28 cellular contexts compared by ENCODE assay signal in the genomic region with DNA sequence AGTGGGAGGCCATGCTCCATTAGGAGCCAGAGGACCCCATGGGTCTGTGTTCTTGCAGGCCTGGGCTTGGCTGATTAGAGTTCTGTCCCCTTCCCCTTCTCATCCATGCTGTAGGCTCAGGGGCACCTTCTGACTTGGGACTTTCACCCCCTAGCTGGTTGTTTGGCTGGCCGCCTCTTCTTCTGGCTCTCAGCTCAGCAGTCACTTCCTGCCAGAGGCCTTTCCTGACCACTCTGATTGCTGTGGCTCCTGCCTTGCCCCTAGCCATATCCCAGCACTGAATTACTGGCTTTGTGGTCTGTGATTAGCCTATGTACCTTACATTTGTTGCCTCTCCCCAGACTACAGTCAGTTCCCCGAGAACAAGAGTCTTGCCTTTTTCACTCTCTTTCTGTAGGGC. TPM values are rescaled to one million over a fixed set of nuclear protein-coding genes. Genes with fewer than 3 reads are reported as not detected.
DNase-seq lines count a peak whose midpoint lies in the region; ATAC-seq and TF ChIP-seq lines count a peak whose summit lies in the region.
"Had no signal": no experiment of that assay in that cellular context is flagged by ENCODE, and none has a peak within 500 bp of the region (broad histone marks: within the 10 kb centered on the region; RNA-seq: fewer than 3 reads in every experiment).

No MANE protein-coding gene starts in this region.

- no peaks in the 10 kb centered on the region for H3K27me3 ChIP-seq in cardiac muscle cell
- H3K27me3 ChIP-seq: brain microvascular endothelial cell, sigmoid colon, transverse colon had no signal

- H3K27ac ChIP-seq in cardiac muscle cell = peak overlapping the region; percentile 82
- H3K27ac ChIP-seq: A549, brain microvascular endothelial cell, neutrophil, sigmoid colon, transverse colon had no signal

- H3K9me3 ChIP-seq in cardiac muscle cell (ENCODE audit: low read depth) = no peaks in the 10 kb centered on the region
- H3K9me3 ChIP-seq: A549, neutrophil, sigmoid colon, transverse colon had no signal

- no peak overlapping the region for H3K4me3 ChIP-seq in cardiac muscle cell
- H3K4me3 ChIP-seq: A549, sigmoid colon, transverse colon had no signal

- peak; percentile 15 for DNase-seq in Daoy (ENCODE audit: low read depth)
- DNase-seq in M059J (ENCODE audit: low read depth) = peak; percentile 15
- DNase-seq in cardiac muscle cell (ENCODE audit: low read depth in 1 of 2, low spot score in 1 of 2) = no peak
- peak; percentile 37 to 41 for DNase-seq in lung microvascular endothelial cell (ENCODE audit: low read depth in 2 of 2)
- DNase-seq in SW 1271 (lab: John Stamatoyannopoulos, UW) = no peak
- DNase-seq in HuH-7.5 (ENCODE audit: low spot score) = no peak
- DNase-seq: activated CD4-positive, alpha-beta T cell treated with anti-CD3 and anti-CD28 coated beads for 36 hours; activated CD8-positive, alpha-beta T cell treated with anti-CD3 and anti-CD28 coated beads for 36 hours; amniotic stem cell; brain microvascular endothelial cell; Calu3; DMS79 treated with DMSO at 0.1 percent for 48 hours; effector CD8-positive, alpha-beta T cell; NCI-H1436 treated with DMSO at 0.1 percent for 48 hours; NCI-H2081 treated with DMSO at 0.1 percent for 48 hours; NCI-H2227 treated with DMSO at 0.1 percent for 48 hours; SIG-M5; sigmoid colon; stimulated activated CD4-positive, alpha-beta T cell treated with anti-CD3 and anti-CD28 coated beads, Interleukin-4, amount 100 ng/mL, for 24 hours; T-helper 9 cell; transverse colon had no signal

- peaks cover 45% of the 10 kb centered on the region for H3K4me1 ChIP-seq in cardiac muscle cell (ENCODE audit: low read depth)
- H3K4me1 ChIP-seq: A549, transverse colon had no signal

- peaks cover 40% of the 10 kb centered on the region for H3K36me3 ChIP-seq in cardiac muscle cell
- H3K36me3 ChIP-seq: brain microvascular endothelial cell, neutrophil, sigmoid colon, transverse colon had no signal

- ATAC-seq in GM18498 (IDR thresholded peaks at IDR 0.05; ENCODE audit: unreplicated experiment) = no peak
- no peak for ATAC-seq in GM19452 (IDR thresholded peaks at IDR 0.05; ENCODE audit: unreplicated experiment)
- ATAC-seq: A549; activated CD4-positive, alpha-beta T cell treated with anti-CD3 and anti-CD28 coated beads for 36 hours; activated CD8-positive, alpha-beta T cell treated with anti-CD3 and anti-CD28 coated beads for 36 hours; left lobe of liver had no signal

- no peak for TF ChIP-seq CTCF in cardiac muscle cell (IDR thresholded peaks at IDR 0.05; ENCODE audit: low read depth, low read length)

RNA-seq across cellular contexts. Expression of a gene that starts 14.6 kb away (rescaled TPM):
- 0.74 TPM in 1 of 2 replicates, not detected in the other for total RNA-seq in Daoy (2014; rRNA removed; shearing (Covaris generic))
- 0.05 TPM in 1 of 2 replicates, not detected in the other for total RNA-seq in M059J (2014; rRNA removed; shearing (Covaris generic))
- 110 and 176 TPM in 2 replicates for total RNA-seq in cardiac muscle cell
- 180 and 189 TPM in 2 replicates for polyA plus RNA-seq in cardiac muscle cell
- total RNA-seq in lung microvascular endothelial cell = 3.3 and 11.1 TPM in 2 replicates
- total RNA-seq: activated CD4-positive, alpha-beta T cell treated with anti-CD3 and anti-CD28 coated beads for 36 hours; activated CD8-positive, alpha-beta T cell treated with anti-CD3 and anti-CD28 coated beads for 36 hours; activated T-helper 2 cell treated with anti-CD3 and anti-CD28 coated beads, Interferon-gamma antibody, Interleukin-2, Interleukin-4, amounts not matched to agents 10 μg/mL and 5 μg/mL and 100 μg/mL, durations not matched to agents 14 hours and 24 hours and 36 hours; fibroblast of villous mesenchyme had no signal

Comparison
In these comparisons a context has a peak if more than half of its experiments do, and no peak if none do; other contexts are left out.
1. DNase-seq: peak in Daoy (single experiment), M059J (single experiment) and lung microvascular endothelial cell (2 of 2); none in cardiac muscle cell (0 of 2), SW 1271 (0 of 2) and HuH-7.5 (single experiment).